Comparison of ENCODE assay signal across 12 cellular contexts in genomic region chr10:96509017-96509641, GRCh38. TPM values are rescaled to one million over a fixed set of nuclear protein-coding genes. Genes with fewer than 3 reads are reported as not detected.
A peak's percentile ranks its signal among the peaks of the same experiment; 100 is the strongest.
DNase-seq lines count a peak whose midpoint lies in the region; ATAC-seq and TF ChIP-seq lines count a peak whose summit lies in the region.
"Had no signal": no experiment of that assay in that cellular context is flagged by ENCODE, and none has a peak within 500 bp of the region (broad histone marks: within the 10 kb centered on the region; RNA-seq: fewer than 3 reads in every experiment).

No MANE protein-coding gene starts in this region.

- H4K8ac ChIP-seq in mesenchymal stem cell (ENCODE audit: low read length), result no peak overlapping the region

- DNase-seq in Daoy (ENCODE audit: low read depth) (peak; percentile 80), LHCN-M2 (ENCODE audit: low read depth) (peak; percentile 28), epithelial cell of prostate (ENCODE audit: low read depth, low spot score) (peak; percentile 72), mesenchymal stem cell (peak; percentile 7), hippocampal formation (lab: John Stamatoyannopoulos, UW) (no peak), mucosa of gallbladder (ENCODE audit: low spot score) (no peak), NCI-H524 (lab: John Stamatoyannopoulos, UW) (no peak), gastrocnemius medialis (no peak)
- DNase-seq: activated CD4-positive, alpha-beta T cell treated with anti-CD3 and anti-CD28 coated beads, Interleukin-2, amount 10 ng/mL, durations not matched to agents 7 days and 5 days; PC-9 had no signal

- no peak overlapping the region for H3K4me2 ChIP-seq in mesenchymal stem cell (ENCODE audit: low read length, poor library complexity, severe bottlenecking)
- H3K4me2 ChIP-seq: PC-9 had no signal

- no peak overlapping the region for H3K14ac ChIP-seq in mesenchymal stem cell (ENCODE audit: low read length in 2 of 2)

- in situ Hi-C loops in gastrocnemius medialis (cut with MboI; ENCODE audit: low sequenced_read_pairs in 4 of 4), result loop anchor here in 1 of 4 donors (25.0 kb wide), 1 partner anchor 122 kb away; no protein-coding TSS in a partner anchor

- peak overlapping the region; percentile 97 for H2AK5ac ChIP-seq in mesenchymal stem cell (ENCODE audit: low read length, severe bottlenecking)

- no peak overlapping the region for H2AFZ ChIP-seq in mesenchymal stem cell (ENCODE audit: low read depth, low read length)
- H2AFZ ChIP-seq: PC-9 had no signal

- no peak overlapping the region for H3K4ac ChIP-seq in mesenchymal stem cell (ENCODE audit: low read depth in 1 of 2, low read length in 2 of 2)

- peaks cover 37% of the 10 kb centered on the region for H3K4me1 ChIP-seq in mesenchymal stem cell (ENCODE audit: control insufficient read depth, insufficient read depth, low read depth, low read length)
- H3K4me1 ChIP-seq in gastrocnemius medialis, result peaks cover 3 to 16% of the 10 kb centered on the region in 2 donors

- H3K18ac ChIP-seq in mesenchymal stem cell (ENCODE audit: low read depth in 1 of 2, low read length in 2 of 2), result no peak overlapping the region

- H3K36me3 ChIP-seq in mesenchymal stem cell (ENCODE audit: control insufficient read depth in 1 of 2, insufficient read depth in 2 of 2, low read depth in 1 of 2, low read length in 2 of 2) (no peaks in the 10 kb centered on the region), gastrocnemius medialis (no peaks in the 10 kb centered on the region)

- H3K79me1 ChIP-seq in mesenchymal stem cell (replicated peaks; ENCODE audit: low read length, poor library complexity, severe bottlenecking), result peaks cover 24% of the 10 kb centered on the region

- ATAC-seq in gastrocnemius medialis, result no peak

- TF ChIP-seq POLR2A in gastrocnemius medialis (IDR thresholded peaks at IDR 0.05), result no peak

- no peak overlapping the region for H2BK120ac ChIP-seq in mesenchymal stem cell (ENCODE audit: low read depth, low read length)

- intact Hi-C loops in gastrocnemius medialis (cut with DNase I; ENCODE audit: low total_unique reads), result no loop called here

- TF ChIP-seq CTCF in gastrocnemius medialis (IDR thresholded peaks at IDR 0.05 in 4 of 5, conservative IDR thresholded peaks at IDR 0.05 in 1 of 5), result no peak

- H3K9me3 ChIP-seq in mesenchymal stem cell (ENCODE audit: control insufficient read depth, low read length) (no peaks in the 10 kb centered on the region), gastrocnemius medialis (no peaks in the 10 kb centered on the region)

- H2BK15ac ChIP-seq in mesenchymal stem cell (ENCODE audit: low read depth, poor library complexity, severe bottlenecking), result no peak overlapping the region

- H2BK12ac ChIP-seq in mesenchymal stem cell (ENCODE audit: low read length in 2 of 2), result no peak overlapping the region

- H3K27ac ChIP-seq in epithelial cell of prostate (peak overlapping the region; percentile 38), mesenchymal stem cell (ENCODE audit: low read length, poor library complexity, severe bottlenecking) (peak overlapping the region; percentile 96), gastrocnemius medialis (no peak overlapping the region)
- H3K27ac ChIP-seq: C4-2B, PC-9 had no signal

- WGBS in mesenchymal stem cell, result 74% methylated on average over 3 of the region's 3 CpGs

- peaks cover 0 to 20% of the 10 kb centered on the region in 2 experiments for H3K27me3 ChIP-seq in mesenchymal stem cell (ENCODE audit: control insufficient read depth in 1 of 2, insufficient read depth in 1 of 2, low read length in 2 of 2)
- no peaks in the 10 kb centered on the region for H3K27me3 ChIP-seq in gastrocnemius medialis

- H3K23ac ChIP-seq in mesenchymal stem cell (ENCODE audit: low read length in 2 of 2), result no peak overlapping the region

- H3K4me3 ChIP-seq in mesenchymal stem cell (ENCODE audit: insufficient read depth in 1 of 2, low read depth in 1 of 2, low read length in 2 of 2), result no peak overlapping the region
- no peak overlapping the region for H3K4me3 ChIP-seq in gastrocnemius medialis
- H3K4me3 ChIP-seq: PC-9 had no signal

- no peak overlapping the region for H4K91ac ChIP-seq in mesenchymal stem cell (ENCODE audit: low read length)

- H3K9ac ChIP-seq in mesenchymal stem cell (ENCODE audit: low read length), result no peak overlapping the region

- peak overlapping the region; percentile 91 for H2BK5ac ChIP-seq in mesenchymal stem cell (ENCODE audit: low read depth, low read length, poor library complexity, severe bottlenecking)

RNA-seq across cellular contexts. Expression of gene TLL2, which starts 4.6 kb away (rescaled TPM):
- 0.15 and 0.29 TPM in 2 replicates for total RNA-seq in Daoy (2014; rRNA removed; shearing (Covaris generic))
- 0.11 TPM in 1 of 2 replicates, not detected in the other for total RNA-seq in LHCN-M2 (2014; rRNA removed)
- polyA plus RNA-seq in LHCN-M2 (2012), result 0.02 TPM
- polyA plus RNA-seq in mesenchymal stem cell (2013, experiment 1 of 2), result not detected
- not detected for polyA plus RNA-seq in mesenchymal stem cell (2013, experiment 2 of 2)
- total RNA-seq in mucosa of gallbladder, result 6.7 TPM
- 1 to 10 TPM in 1 of 4 donors, under 1 TPM in 2, not detected in 1; 0.10 to 1.0 (median 0.44) TPM for total RNA-seq in gastrocnemius medialis
- total RNA-seq: activated T-helper 1 cell treated with anti-CD3 and anti-CD28 coated beads, Interleukin-12 subunit alpha, Interleukin-12 subunit beta, Interleukin-2, Interleukin-4 antibody, amounts not matched to agents 30 ng/mL and 10 ng/mL and 1 ng/mL, durations not matched to agents 14 hours and 24 hours and 36 hours; PC-9 had no signal

Comparison
In these comparisons a context has a peak if more than half of its experiments do, and no peak if none do; other contexts are left out.
1. DNase-seq: peak in Daoy (single experiment), LHCN-M2 (single experiment), epithelial cell of prostate (single experiment) and mesenchymal stem cell (single experiment); none in hippocampal formation (0 of 2), mucosa of gallbladder (single experiment), NCI-H524 (0 of 2) and gastrocnemius medialis (0 of 2).
2. H3K27ac ChIP-seq: peak in epithelial cell of prostate (single experiment) and mesenchymal stem cell (single experiment); none in gastrocnemius medialis (0 of 4).